ENCODE assay signal across 8 cellular contexts in the genomic region with DNA sequence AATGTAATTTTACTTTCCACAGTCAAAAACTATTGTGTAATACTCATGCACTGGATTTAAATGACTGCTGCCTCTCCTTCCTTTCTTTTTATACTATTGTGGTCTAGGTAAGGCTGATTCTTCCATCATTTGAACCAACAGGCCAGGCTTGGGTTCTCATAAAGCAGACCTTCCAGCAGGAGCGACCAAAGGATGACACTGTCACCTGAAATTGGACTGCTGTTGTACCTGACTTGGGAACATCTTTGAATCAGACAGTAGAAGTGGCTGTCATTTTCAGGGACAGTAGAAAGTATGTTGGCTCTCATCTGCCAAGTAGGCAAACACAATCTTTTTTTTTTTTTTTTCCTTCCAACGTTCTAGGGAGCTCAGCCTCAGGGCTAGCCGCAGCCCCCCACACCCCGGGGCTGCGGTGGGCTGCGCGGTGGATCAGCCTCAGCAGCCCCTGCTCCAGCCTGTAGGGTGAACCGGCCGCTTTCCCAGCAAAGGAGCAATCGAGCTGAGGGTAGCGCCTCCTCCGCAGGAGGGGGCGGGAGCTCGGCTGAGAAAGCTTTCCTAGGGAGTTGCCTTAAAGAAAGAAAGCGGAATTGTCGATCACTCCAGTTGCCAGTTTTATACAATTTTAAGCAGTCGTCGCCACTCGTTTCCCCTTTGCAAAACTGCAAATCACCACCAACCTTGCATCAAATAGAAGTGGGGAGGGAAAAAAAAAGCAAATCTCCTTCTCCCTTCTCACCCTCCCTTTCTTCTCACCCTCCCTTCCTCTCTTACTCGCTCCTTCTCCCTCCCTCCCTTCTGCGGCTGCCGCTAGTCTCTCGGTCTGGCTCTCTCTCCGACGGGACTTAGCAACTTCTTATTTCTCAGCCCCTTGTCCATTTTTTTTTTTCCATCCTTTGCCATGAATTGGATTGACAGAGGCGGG. TPM values are rescaled to one million over a fixed set of nuclear protein-coding genes. Genes with fewer than 3 reads are reported as not detected.
DNase-seq lines count a peak whose midpoint lies in the region; ATAC-seq and TF ChIP-seq lines count a peak whose summit lies in the region.

TSS of gene PDE3A (plus strand) at position 807 of the 922 bp plus-strand sequence. CDS start 748 bp downstream, outside the sequence.

- peaks cover 13% of the 10 kb centered on the region for H3K4me1 ChIP-seq in mammary epithelial cell (ENCODE audit: insufficient read depth, low read length)
- peaks cover 3% of the 10 kb centered on the region for H3K4me1 ChIP-seq in rectal smooth muscle tissue (ENCODE audit: control insufficient read depth, insufficient read depth, low read length)

- TF ChIP-seq CTCF in GM06990 (IDR thresholded peaks at IDR 0.05; ENCODE audit: insufficient read depth, low read length, poor library complexity, severe bottlenecking) (no peak), mammary epithelial cell (conservative IDR thresholded peaks at IDR 0.05 in 1 of 2, IDR thresholded peaks at IDR 0.05 in 1 of 2; ENCODE audit: extremely low read depth in 1 of 2, insufficient read depth in 1 of 2, low read depth in 1 of 2, low read length in 2 of 2) (no peak)

- in situ Hi-C loops in mammary epithelial cell (cut with MboI; ENCODE audit: low sequenced_read_pairs in 2 of 2), result no loop called here

- intact Hi-C loops in mammary epithelial cell (cut with micrococcal nuclease), result no loop called here

- H3K27me3 ChIP-seq in GM06990 (replicated peaks; ENCODE audit: control insufficient read depth, insufficient read depth, low read length) (no peaks in the 10 kb centered on the region), mammary epithelial cell (ENCODE audit: insufficient read depth, low read length) (peaks cover 30% of the 10 kb centered on the region), rectal smooth muscle tissue (ENCODE audit: control insufficient read depth, insufficient read depth, low read length) (no peaks in the 10 kb centered on the region)

- 0% methylated on average over 5 of the region's 26 CpGs for WGBS in mammary epithelial cell (ENCODE audit: low coverage, missing lambda C conversion rate)

- H3K4me3 ChIP-seq in GM06990 (replicated peaks; ENCODE audit: low read depth, low read length) (no peak within 1 kb of the TSS), mammary epithelial cell (replicated peaks in 1 of 3; ENCODE audit: insufficient read depth in 1 of 3, low read depth in 2 of 3, low read length in 3 of 3) (peak within 1 kb of the TSS; percentile 30 to 32 (median 30)), iPS-18c (ENCODE audit: insufficient read depth, low read depth, low read length) (peak within 1 kb of the TSS; percentile 80), rectal smooth muscle tissue (ENCODE audit: low read length) (peak within 1 kb of the TSS; percentile 89)

- ATAC-seq in HG02938 (IDR thresholded peaks at IDR 0.05; ENCODE audit: unreplicated experiment), result no peak

- dilution Hi-C loops in mammary epithelial cell (cut with HindIII; ENCODE audit: low sequenced_read_pairs), result no loop called here

- H3K36me3 ChIP-seq in GM06990 (ENCODE audit: control insufficient read depth, insufficient read depth, low read length), result no peaks in the 10 kb centered on the region
- no peaks in the 10 kb centered on the region for H3K36me3 ChIP-seq in mammary epithelial cell (ENCODE audit: insufficient read depth, low read length)
- no peaks in the 10 kb centered on the region for H3K36me3 ChIP-seq in rectal smooth muscle tissue (ENCODE audit: control insufficient read depth, insufficient read depth, low read length)

- BruUV-seq in mammary epithelial cell (replicated peaks; lab: Mats Ljungman, UMichigan), result no TSS peak

- no peaks in the 10 kb centered on the region for H4K20me1 ChIP-seq in mammary epithelial cell (ENCODE audit: insufficient read depth, low read length)

- DNase-seq in GM06990 (ENCODE audit: extremely low read depth, insufficient read length) (peak; percentile 2), NCI-H510A (lab: John Stamatoyannopoulos, UW) (peak; percentile 13), mammary epithelial cell (peak; percentile 14), T-helper 1 cell (no peak)
- no peak for DNase-seq in activated effector memory CD4-positive, alpha-beta T cell treated with anti-CD3 and anti-CD28 coated beads, Interleukin-2, amount 50 U/mL, for 16 hours

- peak within 1 kb of the TSS; percentile 77 for H3K4me2 ChIP-seq in mammary epithelial cell (ENCODE audit: insufficient read depth, low read depth, low read length)

- no peaks in the 10 kb centered on the region for H3K79me2 ChIP-seq in mammary epithelial cell (ENCODE audit: insufficient read depth, low read length)

- H3K9ac ChIP-seq in mammary epithelial cell (ENCODE audit: insufficient read depth, low read length) (no peak within 1 kb of the TSS), rectal smooth muscle tissue (ENCODE audit: low read length) (no peak within 1 kb of the TSS)

- H3K27ac ChIP-seq in mammary epithelial cell (ENCODE audit: insufficient read depth, low read depth, low read length) (no peak within 1 kb of the TSS), rectal smooth muscle tissue (ENCODE audit: low read depth, low read length) (peak within 1 kb of the TSS; percentile 76)

- peak within 1 kb of the TSS; percentile 75 for H2AFZ ChIP-seq in mammary epithelial cell (ENCODE audit: low read depth, low read length)

- H3K9me3 ChIP-seq in mammary epithelial cell (replicated peaks; ENCODE audit: insufficient read depth, low read length), result no peaks in the 10 kb centered on the region
- H3K9me3 ChIP-seq in iPS-18c (ENCODE audit: control insufficient read depth, insufficient read depth, low read length), result no peaks in the 10 kb centered on the region

- CTCF ChIA-PET in mammary epithelial cell (lab: Charles Lee; ENCODE audit: low non-redundant PET), result interaction anchor here (0.6 kb wide), 1 partner anchor 709 kb away, joined by 15 read pairs; no protein-coding TSS in a partner anchor

RNA-seq across cellular contexts. Expression of gene PDE3A, which starts in this region (rescaled TPM):
- under 1 TPM in 1 of 2 donors, not detected in 1; under 0.01 TPM for total RNA-seq in mammary epithelial cell
- not detected for polyA plus RNA-seq in mammary epithelial cell
- 0.05 TPM for polyA minus RNA-seq in mammary epithelial cell

Comparison
In these comparisons a context has a peak if more than half of its experiments do, and no peak if none do; other contexts are left out.
1. Peak in DNase-seq, H3K4me3 ChIP-seq and H3K4me2 ChIP-seq in mammary epithelial cell; RNA of the gene not detected or under 1 TPM.
2. DNase-seq: peak in GM06990 (single experiment) and NCI-H510A (single experiment); none in activated effector memory CD4-positive, alpha-beta T cell treated with anti-CD3 and anti-CD28 coated beads, Interleukin-2, amount 50 U/mL, for 16 hours (single experiment) and T-helper 1 cell (0 of 5).